In the genomic region with DNA sequence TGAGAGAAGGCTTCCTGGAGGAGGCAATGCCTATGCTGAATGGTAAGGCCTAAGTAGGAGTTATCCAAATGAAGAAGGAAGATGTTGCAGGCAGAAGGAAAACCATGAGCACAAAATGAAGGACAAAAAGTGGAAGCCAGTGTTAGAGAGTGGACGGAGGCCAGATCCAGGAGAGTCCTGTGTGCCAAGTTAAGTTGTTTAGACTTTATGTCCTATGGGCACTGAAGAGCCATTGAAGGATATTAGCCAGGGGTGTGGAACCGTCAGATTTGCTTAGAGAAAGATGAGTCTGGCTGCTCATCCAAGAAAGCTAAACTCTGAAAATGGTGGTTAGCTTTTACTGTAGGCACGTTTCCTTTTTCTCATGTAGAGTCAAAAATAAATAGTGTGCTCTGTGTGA, we compare ENCODE assay signal across 3 cellular contexts.
"Had no signal": no experiment of that assay in that cellular context is flagged by ENCODE, and none has a peak within 500 bp of the region (broad histone marks: within the 10 kb centered on the region; RNA-seq: fewer than 3 reads in every experiment).

No MANE protein-coding gene starts in this region.

- ATAC-seq: GM12878 had no signal

- DNase-seq: GDM1, GF-D8 had no signal

- H3K4me3 ChIP-seq: GM12878 had no signal
